In the genomic region with DNA sequence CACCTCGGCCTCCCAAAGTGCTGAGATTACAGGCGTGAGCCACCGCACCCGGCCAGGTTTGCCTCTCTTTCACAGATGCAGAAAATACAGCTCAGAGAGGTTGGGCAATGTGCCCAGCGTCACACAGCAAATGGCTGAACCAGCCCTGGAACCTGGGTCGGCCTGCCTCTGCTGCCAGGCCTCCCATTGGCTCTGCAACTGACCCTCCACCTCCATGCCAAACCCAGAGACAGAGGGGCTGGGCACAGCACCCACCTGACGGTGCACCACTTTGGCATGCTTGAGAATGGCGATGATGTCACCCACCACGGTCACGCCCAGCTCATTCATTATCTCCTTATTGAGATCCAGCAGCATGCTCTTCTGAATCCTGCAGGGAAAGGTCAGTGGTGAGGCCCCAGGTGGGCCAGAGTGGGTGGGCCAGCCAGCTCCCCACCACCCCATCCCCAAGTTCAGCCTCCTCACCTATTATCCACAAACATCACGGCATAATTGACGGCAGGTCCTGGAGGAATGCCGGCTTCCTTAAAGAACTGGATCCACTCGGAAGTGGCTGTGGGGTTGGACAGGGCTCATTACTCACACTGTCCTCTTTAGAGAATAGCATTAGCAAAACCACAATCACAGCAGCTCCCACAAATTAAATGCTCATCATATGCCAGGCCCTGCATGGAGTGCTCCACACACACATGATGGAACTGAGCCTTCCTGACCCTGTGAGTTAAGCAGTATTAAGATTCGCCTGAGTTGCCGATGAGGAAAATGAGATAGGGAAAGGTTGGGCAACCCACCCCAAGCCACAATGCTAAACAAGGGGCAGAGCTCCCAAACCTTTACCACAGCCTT, we compare ENCODE assay signal across 15 cellular contexts. TPM values are rescaled to one million over a fixed set of nuclear protein-coding genes. Genes with fewer than 3 reads are reported as not detected.
"Had no signal": no experiment of that assay in that cellular context is flagged by ENCODE, and none has a peak within 500 bp of the region (broad histone marks: within the 10 kb centered on the region; RNA-seq: fewer than 3 reads in every experiment).

No MANE protein-coding gene starts in this region.

- H3K9me3 Mint-ChIP-seq: activated CD8-positive, alpha-beta T cell treated with anti-CD3 and anti-CD28 coated beads for 36 hours; activated naive CD8-positive, alpha-beta T cell treated with anti-CD3 and anti-CD28 coated beads, Interleukin-2, amount 10 ng/mL, durations not matched to agents 7 days and 5 days; activated T-cell treated with anti-CD3 and anti-CD28 coated beads, Interleukin-2, amount 50 U/mL, for 72 hours; brain; neural progenitor cell had no signal

- H3K4me3 ChIP-seq: neural progenitor cell, skin epidermis, tibial artery, vagina had no signal

- H3K27ac Mint-ChIP-seq: activated CD8-positive, alpha-beta T cell treated with anti-CD3 and anti-CD28 coated beads for 36 hours; activated naive CD8-positive, alpha-beta T cell treated with anti-CD3 and anti-CD28 coated beads, Interleukin-2, amount 10 ng/mL, durations not matched to agents 7 days and 5 days; activated T-cell treated with anti-CD3 and anti-CD28 coated beads, Interleukin-2, amount 50 U/mL, for 72 hours; neural progenitor cell had no signal

- H3K27me3 Mint-ChIP-seq: activated CD8-positive, alpha-beta T cell treated with anti-CD3 and anti-CD28 coated beads for 36 hours; activated naive CD8-positive, alpha-beta T cell treated with anti-CD3 and anti-CD28 coated beads, Interleukin-2, amount 10 ng/mL, durations not matched to agents 7 days and 5 days; brain had no signal

- DNase-seq: activated CD8-positive, alpha-beta memory T cell treated with anti-CD3 and anti-CD28 coated beads, Interleukin-2, amount 50 U/mL, for 4 hours; activated CD8-positive, alpha-beta T cell treated with anti-CD3 and anti-CD28 coated beads for 36 hours; activated naive CD8-positive, alpha-beta T cell treated with anti-CD3 and anti-CD28 coated beads, Interleukin-2, amount 10 ng/mL, durations not matched to agents 7 days and 5 days; activated T-cell treated with anti-CD3 and anti-CD28 coated beads, Interleukin-2, amount 50 U/mL, for 72 hours; effector memory CD4-positive, alpha-beta T cell; hippocampal formation; kidney glomerular epithelial cell; retina; T-helper 9 cell; tibial artery had no signal

- H3K9me3 ChIP-seq: tibial artery, vagina had no signal

- H3K9ac ChIP-seq: neural progenitor cell, parathyroid adenoma had no signal

- H3K4me2 ChIP-seq: neural progenitor cell had no signal

- H3K27me3 ChIP-seq: neural progenitor cell, tibial artery, vagina had no signal

- H3K4me3 Mint-ChIP-seq: activated CD8-positive, alpha-beta T cell treated with anti-CD3 and anti-CD28 coated beads for 36 hours; activated naive CD8-positive, alpha-beta T cell treated with anti-CD3 and anti-CD28 coated beads, Interleukin-2, amount 10 ng/mL, durations not matched to agents 7 days and 5 days; activated T-cell treated with anti-CD3 and anti-CD28 coated beads, Interleukin-2, amount 50 U/mL, for 72 hours; brain; neural progenitor cell had no signal

- ATAC-seq: activated CD8-positive, alpha-beta T cell treated with anti-CD3 and anti-CD28 coated beads for 36 hours; activated T-cell treated with anti-CD3 and anti-CD28 coated beads, Interleukin-2, amount 50 U/mL, for 72 hours had no signal

- H3K4me1 Mint-ChIP-seq: activated naive CD8-positive, alpha-beta T cell treated with anti-CD3 and anti-CD28 coated beads, Interleukin-2, amount 10 ng/mL, durations not matched to agents 7 days and 5 days; brain; neural progenitor cell had no signal

- H2AFZ ChIP-seq: neural progenitor cell, parathyroid adenoma had no signal

- H3K4me1 ChIP-seq: neural progenitor cell, parathyroid adenoma, vagina had no signal

- H3K27ac ChIP-seq: neural progenitor cell, parathyroid adenoma, skin epidermis, tibial artery, vagina had no signal

- H3K36me3 ChIP-seq: neural progenitor cell had no signal

RNA-seq across cellular contexts. Expression of a gene that starts 53.9 kb away (rescaled TPM):
- total RNA-seq: activated CD8-positive, alpha-beta T cell treated with anti-CD3 and anti-CD28 coated beads for 36 hours had no signal
